8 cellular contexts compared by ENCODE assay signal in the genomic region with DNA sequence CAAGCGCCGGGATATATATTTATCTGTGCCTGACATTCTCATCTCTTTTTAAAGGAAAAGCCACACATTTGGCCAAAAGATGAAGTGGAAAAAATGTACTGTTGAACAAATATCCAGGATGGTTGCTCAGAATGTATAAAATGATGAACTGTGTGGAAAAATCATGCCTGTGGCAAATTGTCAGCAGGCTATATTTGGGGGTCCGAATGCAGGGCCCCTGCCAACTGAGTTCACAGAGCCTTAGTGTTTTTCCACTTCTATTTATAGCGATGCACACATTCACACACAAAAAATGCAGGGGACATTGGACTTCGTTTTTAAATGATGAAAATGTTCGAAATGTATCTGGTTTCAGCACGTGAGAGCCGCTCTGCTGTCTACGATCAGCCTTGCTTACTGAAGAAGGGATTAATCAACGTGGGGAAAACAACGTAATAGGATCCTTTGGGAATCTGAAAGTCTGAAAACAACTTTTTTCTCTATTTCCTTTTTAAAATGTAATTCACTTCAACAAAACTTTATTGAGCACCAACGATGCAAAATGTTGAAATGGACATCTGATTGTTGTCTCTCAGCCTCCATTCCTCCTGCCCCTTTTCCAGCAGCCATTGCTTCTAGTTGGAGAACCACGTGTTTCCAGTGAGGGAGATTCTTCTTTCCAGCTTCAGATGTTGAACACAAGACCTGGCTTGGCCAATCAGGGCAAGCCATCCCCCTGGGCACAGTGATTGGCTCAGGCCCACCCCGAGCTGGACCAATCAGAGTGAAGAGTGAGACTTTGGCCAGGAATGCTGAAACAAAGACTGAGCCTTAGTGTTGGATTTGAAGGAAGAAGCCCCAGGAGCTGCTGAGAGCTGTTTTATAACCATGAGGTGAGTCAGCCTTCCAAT. TPM values are rescaled to one million over a fixed set of nuclear protein-coding genes. Genes with fewer than 3 reads are reported as not detected.
DNase-seq lines count a peak whose midpoint lies in the region; ATAC-seq and TF ChIP-seq lines count a peak whose summit lies in the region.

No MANE protein-coding gene starts in this region.

- peaks cover 5% of the 10 kb centered on the region for H3K4me1 ChIP-seq in lower lobe of right lung
- H3K4me1 ChIP-seq in upper lobe of right lung = peaks cover 11% of the 10 kb centered on the region

- CTCF ChIA-PET in activated CD4-positive, alpha-beta T cell treated with anti-CD3 and anti-CD28 coated beads, Interleukin-2, amount 10 ng/mL, durations not matched to agents 7 days and 5 days (lab: Charles Lee) = no interaction called here

- TF ChIP-seq CTCF in chondrocyte (IDR thresholded peaks at IDR 0.05) (peak; percentile 12), lower lobe of right lung (IDR thresholded peaks at IDR 0.05) (no peak), upper lobe of right lung (IDR thresholded peaks at IDR 0.05) (no peak), GM13976 (IDR thresholded peaks at IDR 0.05; ENCODE audit: borderline replicate concordance, control extremely low read depth, extremely low read depth, insufficient read depth, missing control alignments) (no peak)

- H3K9me3 ChIP-seq in lower lobe of right lung (no peaks in the 10 kb centered on the region), upper lobe of right lung (no peaks in the 10 kb centered on the region)

- in situ Hi-C loops in GM13976 (cut with MboI; ENCODE audit: low sequenced_read_pairs, unreplicated experiment) = loop anchor here (25.0 kb wide), 1 partner anchor 269 kb away; a partner anchor contains a TSS

- H3K27me3 ChIP-seq in lower lobe of right lung (ENCODE audit: low read depth) (no peaks in the 10 kb centered on the region), upper lobe of right lung (no peaks in the 10 kb centered on the region)

- H3K4me3 Mint-ChIP-seq in activated CD4-positive, alpha-beta T cell treated with anti-CD3 and anti-CD28 coated beads, Interleukin-2, amount 10 ng/mL, durations not matched to agents 7 days and 5 days = no peak overlapping the region
- peak overlapping the region; percentile 55 for H3K4me3 Mint-ChIP-seq in chondrocyte (ENCODE audit: unreplicated experiment)

- no peaks in the 10 kb centered on the region for H3K4me1 Mint-ChIP-seq in activated CD4-positive, alpha-beta T cell treated with anti-CD3 and anti-CD28 coated beads, Interleukin-2, amount 10 ng/mL, durations not matched to agents 7 days and 5 days
- peaks cover 80% of the 10 kb centered on the region for H3K4me1 Mint-ChIP-seq in chondrocyte (ENCODE audit: low read depth)

- H3K9me3 Mint-ChIP-seq in activated CD4-positive, alpha-beta T cell treated with anti-CD3 and anti-CD28 coated beads, Interleukin-2, amount 10 ng/mL, durations not matched to agents 7 days and 5 days = no peaks in the 10 kb centered on the region
- peaks cover 4% of the 10 kb centered on the region for H3K9me3 Mint-ChIP-seq in chondrocyte (ENCODE audit: low read depth)

- DNase-seq in activated CD4-positive, alpha-beta T cell treated with anti-CD3 and anti-CD28 coated beads, Interleukin-2, amount 10 ng/mL, durations not matched to agents 7 days and 5 days = no peak
- DNase-seq in activated CD4-positive, alpha-beta T cell treated with anti-CD3 and anti-CD28 coated beads for 4 hours = no peak
- DNase-seq in chondrocyte (ENCODE audit: low spot score) (no peak), lower lobe of right lung (no peak), upper lobe of right lung (no peak), GM13976 (ENCODE audit: low spot score) (no peak)

- POLR2A ChIA-PET in activated CD4-positive, alpha-beta T cell treated with anti-CD3 and anti-CD28 coated beads, Interleukin-2, amount 10 ng/mL, durations not matched to agents 7 days and 5 days (lab: Charles Lee) = no interaction called here

- no peak overlapping the region for H3K4me3 ChIP-seq in lower lobe of right lung
- H3K4me3 ChIP-seq in upper lobe of right lung = no peak overlapping the region

- H3K27me3 Mint-ChIP-seq in activated CD4-positive, alpha-beta T cell treated with anti-CD3 and anti-CD28 coated beads, Interleukin-2, amount 10 ng/mL, durations not matched to agents 7 days and 5 days = peaks cover 5% of the 10 kb centered on the region
- H3K27me3 Mint-ChIP-seq in chondrocyte (ENCODE audit: low read depth) = no peaks in the 10 kb centered on the region

- H3K36me3 ChIP-seq in lower lobe of right lung (no peaks in the 10 kb centered on the region), upper lobe of right lung (no peaks in the 10 kb centered on the region)

- intact Hi-C loops in lower lobe of right lung (cut with DNase I) (no loop called here), upper lobe of right lung (cut with DNase I) (no loop called here)

- ATAC-seq in lower lobe of right lung (peak in 1 of 2 donors; percentile 18), upper lobe of right lung (no peak), GM18502 (IDR thresholded peaks at IDR 0.05; ENCODE audit: poor library complexity, unreplicated experiment) (no peak), HG02973 (IDR thresholded peaks at IDR 0.05; ENCODE audit: unreplicated experiment) (no peak)

- H3K27ac ChIP-seq in lower lobe of right lung (peak overlapping the region; percentile 54), upper lobe of right lung (peak overlapping the region; percentile 62)

- H3K36me3 Mint-ChIP-seq in activated CD4-positive, alpha-beta T cell treated with anti-CD3 and anti-CD28 coated beads, Interleukin-2, amount 10 ng/mL, durations not matched to agents 7 days and 5 days (ENCODE audit: low read depth) = no peaks in the 10 kb centered on the region
- no peaks in the 10 kb centered on the region for H3K36me3 Mint-ChIP-seq in chondrocyte (ENCODE audit: low read depth)

- H3K27ac Mint-ChIP-seq in activated CD4-positive, alpha-beta T cell treated with anti-CD3 and anti-CD28 coated beads, Interleukin-2, amount 10 ng/mL, durations not matched to agents 7 days and 5 days = peak overlapping the region; percentile 51
- H3K27ac Mint-ChIP-seq in chondrocyte (ENCODE audit: unreplicated experiment) = peak overlapping the region; percentile 100

RNA-seq across cellular contexts. Expression of a gene that starts 59.2 kb away (rescaled TPM):
- 1 to 10 TPM; 6.6 to 7.3 TPM for total RNA-seq in activated CD4-positive, alpha-beta T cell treated with anti-CD3 and anti-CD28 coated beads, Interleukin-2, amount 10 ng/mL, durations not matched to agents 7 days and 5 days
- 14.2 to 17.7 TPM (median 15.1 TPM) in 3 replicates for total RNA-seq in chondrocyte
- total RNA-seq in lower lobe of right lung = 12.3 TPM
- 14.5 TPM for total RNA-seq in upper lobe of right lung
